8 cellular contexts compared by ENCODE assay signal in genomic region chr11:59173964-59174663, GRCh38. TPM values are rescaled to one million over a fixed set of nuclear protein-coding genes. Genes with fewer than 3 reads are reported as not detected.
A peak's percentile ranks its signal among the peaks of the same experiment; 100 is the strongest.
DNase-seq lines count a peak whose midpoint lies in the region; ATAC-seq and TF ChIP-seq lines count a peak whose summit lies in the region.

No MANE protein-coding gene starts in this region.

- no TSS peak for BruUV-seq in A673 (replicated peaks; lab: Mats Ljungman, UMichigan)

- H3K9ac ChIP-seq in endodermal cell (ENCODE audit: extremely low read depth, low read length, poor library complexity, severe bottlenecking): peak overlapping the region; percentile 73

- peaks cover 7% of the 10 kb centered on the region for H3K27me3 ChIP-seq in A673 (replicated peaks; ENCODE audit: insufficient read depth, low read depth, low read length, poor library complexity)
- H3K27me3 ChIP-seq in endodermal cell (ENCODE audit: control insufficient read depth, insufficient read depth, low read length, poor library complexity, severe bottlenecking): no peaks in the 10 kb centered on the region

- H3K36me3 ChIP-seq in A673 (ENCODE audit: insufficient read depth, low read length, poor library complexity, severe bottlenecking) (no peaks in the 10 kb centered on the region), endodermal cell (ENCODE audit: control insufficient read depth, insufficient read depth, low read length) (peaks cover 15% of the 10 kb centered on the region)

- ATAC-seq in HG02884 (IDR thresholded peaks at IDR 0.05; ENCODE audit: unreplicated experiment): no peak

- POLR2A ChIA-PET in A673 (lab: Charles Lee; ENCODE audit: low non-redundant PET): no interaction called here

- DNase-seq in A673 (ENCODE audit: low spot score) (peak; percentile 25), HuH-7 (ENCODE audit: low spot score) (peak; percentile 66), endodermal cell (peak; percentile 89), myocyte (ENCODE audit: low read depth) (peak; percentile 41), NCI-H1105 treated with DMSO at 0.1 percent for 48 hours (lab: John Stamatoyannopoulos, UW) (no peak), NCI-H1092 treated with DMSO at 0.1 percent for 48 hours (lab: John Stamatoyannopoulos, UW) (no peak), GM19240 (ENCODE audit: insufficient read length, low spot score) (no peak)

- no peaks in the 10 kb centered on the region for H3K27me3 Mint-ChIP-seq in endodermal cell (ENCODE audit: insufficient read depth)

- WGBS in endodermal cell (ENCODE audit: insufficient coverage in 1 of 2, insufficient read length in 1 of 2), 2 experiments: 8 to 27% methylated on average over 2 to 7 of the region's 7 CpGs

- H3K36me3 Mint-ChIP-seq in endodermal cell (ENCODE audit: low read depth): peaks cover 9% of the 10 kb centered on the region

- peak overlapping the region; percentile 94 for H3K27ac Mint-ChIP-seq in endodermal cell

- CTCF ChIA-PET in A673 (lab: Charles Lee): no interaction called here

- H3K4me3 ChIP-seq in A673 (ENCODE audit: low read depth, low read length, poor library complexity, severe bottlenecking) (peak overlapping the region; percentile 50), endodermal cell (ENCODE audit: low read length) (peak overlapping the region; percentile 88)

- peaks cover 22% of the 10 kb centered on the region for H3K4me1 Mint-ChIP-seq in endodermal cell

- peaks cover 22% of the 10 kb centered on the region for H3K4me1 ChIP-seq in A673 (ENCODE audit: insufficient read depth, low read length, poor library complexity, severe bottlenecking)
- H3K4me1 ChIP-seq in endodermal cell (ENCODE audit: control insufficient read depth, insufficient read depth, low read length): peaks cover 5% of the 10 kb centered on the region

- no peaks in the 10 kb centered on the region for H3K9me3 Mint-ChIP-seq in endodermal cell

- H3K9me3 ChIP-seq in A673 (ENCODE audit: low read depth, low read length, poor library complexity, severe bottlenecking): no peaks in the 10 kb centered on the region
- peaks cover 11% of the 10 kb centered on the region for H3K9me3 ChIP-seq in endodermal cell (ENCODE audit: control insufficient read depth, low read length)

- H3K27ac ChIP-seq in A673 (ENCODE audit: low read depth, low read length, poor library complexity, severe bottlenecking): no peak overlapping the region
- H3K27ac ChIP-seq in endodermal cell (ENCODE audit: low read depth, low read length): peak overlapping the region; percentile 98

- TF ChIP-seq CTCF in A673 (conservative IDR thresholded peaks at IDR 0.05; ENCODE audit: low read depth, low read length): no peak
- no peak for TF ChIP-seq CTCF in endodermal cell (conservative IDR thresholded peaks at IDR 0.05)

- no peak overlapping the region for H3K4me3 Mint-ChIP-seq in endodermal cell

- intact Hi-C loops in A673 (cut with micrococcal nuclease; ENCODE audit: unreplicated experiment): loop anchor here (2.0 kb wide), 1 partner anchor 13 kb away; no protein-coding TSS in a partner anchor

RNA-seq across cellular contexts. Expression of gene DTX4, which starts 2.2 kb away (rescaled TPM):
- 1.9 and 2.0 TPM in 2 replicates for total RNA-seq in A673 (2021)
- 10 to 100 TPM; 16.1 to 16.6 TPM for total RNA-seq in endodermal cell
- 122 TPM for polyA plus RNA-seq in endodermal cell (2013, experiment 1 of 2)
- 107 TPM for polyA plus RNA-seq in endodermal cell (2013, experiment 2 of 2)
- total RNA-seq in myocyte: 7.9 and 8.2 TPM in 2 replicates
- polyA plus RNA-seq in myocyte (2012): 53.3 TPM

RNA-seq across cellular contexts. Expression of gene FAM111A, which starts 31.5 kb away (rescaled TPM):
- total RNA-seq in A673 (2021) (47.7 and 54.8 TPM in 2 replicates), endodermal cell (10 to 100 TPM; 11.4 to 34.2 TPM), myocyte (12.6 and 13.3 TPM in 2 replicates)
- polyA plus RNA-seq in endodermal cell (2013, experiment 1 of 2): 22.0 TPM
- polyA plus RNA-seq in endodermal cell (2013, experiment 2 of 2): 16.1 TPM
- polyA plus RNA-seq in myocyte (2012): 10.1 TPM

RNA-seq across cellular contexts. Expression of gene MPEG1, which starts 38.6 kb away (rescaled TPM):
- total RNA-seq in A673 (2021): not detected in 2 replicates
- not detected for total RNA-seq in endodermal cell
- polyA plus RNA-seq in endodermal cell (2013, experiment 1 of 2): not detected
- polyA plus RNA-seq in endodermal cell (2013, experiment 2 of 2): not detected
- total RNA-seq in myocyte: not detected in 2 replicates
- 0.10 TPM for polyA plus RNA-seq in myocyte (2012)

Comparison
In these comparisons a context has a peak if more than half of its experiments do, and no peak if none do; other contexts are left out.
1. DNase-seq: peak in A673 (single experiment), HuH-7 (single experiment), endodermal cell (single experiment) and myocyte (single experiment); none in NCI-H1105 treated with DMSO at 0.1 percent for 48 hours (single experiment), NCI-H1092 treated with DMSO at 0.1 percent for 48 hours (single experiment) and GM19240 (single experiment).